ENCODE assay signal across 6 cellular contexts in the genomic region with DNA sequence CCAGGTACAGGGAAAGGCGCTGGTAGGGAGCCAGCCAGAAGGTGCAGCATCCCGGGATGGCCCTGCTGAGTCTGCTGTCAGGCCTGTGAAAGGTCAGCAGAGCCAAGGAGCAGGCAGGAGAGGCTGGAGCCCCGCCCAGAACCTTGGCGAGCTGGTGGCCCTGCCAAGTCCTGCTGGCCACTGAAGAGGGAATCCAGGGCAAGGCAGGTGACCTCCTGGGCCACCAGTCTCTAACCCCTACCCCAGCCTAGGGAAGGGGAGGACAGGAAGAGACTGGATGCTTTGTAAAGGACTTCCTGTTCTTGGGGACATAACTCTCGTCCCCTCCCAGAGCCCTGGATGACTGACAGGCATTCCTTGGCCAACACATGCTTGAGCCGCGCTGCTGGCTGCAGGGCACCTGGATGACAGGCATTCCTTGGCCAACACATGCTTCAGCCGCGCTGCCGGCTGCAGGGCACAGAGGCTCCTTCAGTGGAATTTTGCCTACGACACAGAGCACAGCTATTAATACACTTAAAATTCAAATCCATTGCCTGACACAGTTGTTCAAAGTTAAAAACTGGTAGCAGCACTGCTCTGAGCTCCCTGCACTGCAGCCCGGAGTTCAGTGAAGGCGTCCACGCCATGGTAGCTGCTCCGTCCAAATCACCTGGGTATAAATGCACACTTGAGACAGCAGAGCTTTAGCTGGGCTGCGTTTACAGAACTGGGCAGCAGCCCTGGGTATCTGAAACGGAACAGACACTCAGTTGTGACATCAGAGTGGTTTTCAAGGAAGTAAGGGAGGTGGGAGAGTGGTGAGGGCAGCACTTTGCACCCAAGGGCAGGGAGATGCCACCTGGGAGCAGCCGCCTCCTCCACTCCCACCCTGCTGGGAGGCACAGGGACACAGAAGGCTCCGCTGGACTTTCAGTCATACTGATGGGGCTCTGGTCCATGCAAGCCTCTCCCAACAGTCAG. TPM values are rescaled to one million over a fixed set of nuclear protein-coding genes. Genes with fewer than 3 reads are reported as not detected.
A peak's percentile ranks its signal among the peaks of the same experiment; 100 is the strongest.
DNase-seq lines count a peak whose midpoint lies in the region; ATAC-seq and TF ChIP-seq lines count a peak whose summit lies in the region.

No MANE protein-coding gene starts in this region.

- intact Hi-C loops in thyroid gland (cut with DNase I) (no loop called here), sciatic nerve (cut with DNase I) (no loop called here)

- no peaks in the 10 kb centered on the region for H3K9me3 ChIP-seq in thyroid gland

- H3K36me3 ChIP-seq in thyroid gland = peaks cover 16 to 18% of the 10 kb centered on the region in 2 donors

- TF ChIP-seq CTCF in epithelial cell of esophagus (IDR thresholded peaks at IDR 0.05; ENCODE audit: insufficient read depth, low read depth, low read length, missing control alignments) = no peak
- TF ChIP-seq CTCF in thyroid gland (IDR thresholded peaks at IDR 0.05) = no peak

- 38 to 45% methylated on average over 19 of the region's 19 CpGs for WGBS in thyroid gland, 2 donors

- no peak for DNase-seq in activated naive CD4-positive, alpha-beta T cell (lab: John Stamatoyannopoulos, UW)
- DNase-seq in epithelial cell of esophagus (ENCODE audit: low read depth) = peak; percentile 55
- DNase-seq in thyroid gland = peak; percentile 87 to 91
- no peak for DNase-seq in inferior parietal cortex (ENCODE audit: extremely low spot score)
- no peak for DNase-seq in sciatic nerve (ENCODE audit: low spot score)

- H3K36me3 Mint-ChIP-seq in activated naive CD4-positive, alpha-beta T cell treated with anti-CD3 and anti-CD28 coated beads, Interleukin-2, amount 50 U/mL, for 24 hours = peaks cover 4% of the 10 kb centered on the region

- H3K4me3 Mint-ChIP-seq in activated naive CD4-positive, alpha-beta T cell treated with anti-CD3 and anti-CD28 coated beads, Interleukin-2, amount 50 U/mL, for 24 hours = peak overlapping the region; percentile 85

- H3K4me1 Mint-ChIP-seq in activated naive CD4-positive, alpha-beta T cell treated with anti-CD3 and anti-CD28 coated beads, Interleukin-2, amount 50 U/mL, for 24 hours = peaks cover 18% of the 10 kb centered on the region

- no peaks in the 10 kb centered on the region for H3K27me3 ChIP-seq in thyroid gland

- peaks cover 21 to 28% of the 10 kb centered on the region in 2 donors for H3K4me1 ChIP-seq in thyroid gland

- H3K9me3 Mint-ChIP-seq in activated naive CD4-positive, alpha-beta T cell treated with anti-CD3 and anti-CD28 coated beads, Interleukin-2, amount 50 U/mL, for 24 hours = no peaks in the 10 kb centered on the region

- peak overlapping the region; percentile 13 to 71 (median 35) for H3K27ac ChIP-seq in thyroid gland

- TF ChIP-seq POLR2A in thyroid gland (IDR thresholded peaks at IDR 0.05) = peak in 1 of 2 donors; percentile 33

- no peaks in the 10 kb centered on the region for H3K27me3 Mint-ChIP-seq in activated naive CD4-positive, alpha-beta T cell treated with anti-CD3 and anti-CD28 coated beads, Interleukin-2, amount 50 U/mL, for 24 hours

- ATAC-seq in sciatic nerve = no peak

- peak overlapping the region; percentile 62 for H3K27ac Mint-ChIP-seq in activated naive CD4-positive, alpha-beta T cell treated with anti-CD3 and anti-CD28 coated beads, Interleukin-2, amount 50 U/mL, for 24 hours

- peak overlapping the region; percentile 50 for H3K4me3 ChIP-seq in epithelial cell of esophagus (ENCODE audit: low read length)
- H3K4me3 ChIP-seq in thyroid gland (replicated peaks in 1 of 3) = peak overlapping the region in 1 of 3 donors; percentile 81

RNA-seq across cellular contexts. Expression of a gene that starts 2.0 kb away (rescaled TPM):
- total RNA-seq in thyroid gland (10 to 100 TPM in 2 of 4 donors, 1 to 10 TPM in 2; 3.8 to 44.6 (median 12.0) TPM), sciatic nerve (9.9 TPM)

RNA-seq across cellular contexts. Expression of a gene that starts 2.0 kb away (rescaled TPM):
- total RNA-seq in thyroid gland = 10 to 100 TPM; 13.4 to 44.0 (median 28.8) TPM
- total RNA-seq in sciatic nerve = 11.8 TPM

RNA-seq across cellular contexts. Expression of a gene that starts 7.4 kb away (rescaled TPM):
- total RNA-seq in thyroid gland (10 to 100 TPM; 61.0 to 95.6 (median 63.1) TPM), sciatic nerve (21.8 TPM)

RNA-seq across cellular contexts. Expression of a gene that starts 10.7 kb away (rescaled TPM):
- total RNA-seq in thyroid gland (10 to 100 TPM; 35.3 to 55.7 (median 41.3) TPM), sciatic nerve (22.3 TPM)

RNA-seq across cellular contexts. Expression of a gene that starts 16.2 kb away (rescaled TPM):
- total RNA-seq in thyroid gland = 1 to 10 TPM in 1 of 4 donors, under 1 TPM in 3; 0.13 to 1.2 (median 0.40) TPM
- total RNA-seq in sciatic nerve = 1.6 TPM

Comparison
In these comparisons a context has a peak if more than half of its experiments do, and no peak if none do; other contexts are left out.
1. DNase-seq: peak in epithelial cell of esophagus (single experiment) and thyroid gland (2 of 2); none in activated naive CD4-positive, alpha-beta T cell (0 of 4), inferior parietal cortex (single experiment) and sciatic nerve (single experiment).